In genomic region chr1:186082235-186082937, GRCh38 we compare ENCODE assay signal across 1 cellular context.
TF ChIP-seq lines count a peak whose summit lies in the region.

No MANE protein-coding gene starts in this region.

TF ChIP-seq in K562, 482 proteins besides CTCF, POLR2A, EP300 and RAD21 (continued from another document and continues in another):
- TF ChIP-seq, protein P1, sequence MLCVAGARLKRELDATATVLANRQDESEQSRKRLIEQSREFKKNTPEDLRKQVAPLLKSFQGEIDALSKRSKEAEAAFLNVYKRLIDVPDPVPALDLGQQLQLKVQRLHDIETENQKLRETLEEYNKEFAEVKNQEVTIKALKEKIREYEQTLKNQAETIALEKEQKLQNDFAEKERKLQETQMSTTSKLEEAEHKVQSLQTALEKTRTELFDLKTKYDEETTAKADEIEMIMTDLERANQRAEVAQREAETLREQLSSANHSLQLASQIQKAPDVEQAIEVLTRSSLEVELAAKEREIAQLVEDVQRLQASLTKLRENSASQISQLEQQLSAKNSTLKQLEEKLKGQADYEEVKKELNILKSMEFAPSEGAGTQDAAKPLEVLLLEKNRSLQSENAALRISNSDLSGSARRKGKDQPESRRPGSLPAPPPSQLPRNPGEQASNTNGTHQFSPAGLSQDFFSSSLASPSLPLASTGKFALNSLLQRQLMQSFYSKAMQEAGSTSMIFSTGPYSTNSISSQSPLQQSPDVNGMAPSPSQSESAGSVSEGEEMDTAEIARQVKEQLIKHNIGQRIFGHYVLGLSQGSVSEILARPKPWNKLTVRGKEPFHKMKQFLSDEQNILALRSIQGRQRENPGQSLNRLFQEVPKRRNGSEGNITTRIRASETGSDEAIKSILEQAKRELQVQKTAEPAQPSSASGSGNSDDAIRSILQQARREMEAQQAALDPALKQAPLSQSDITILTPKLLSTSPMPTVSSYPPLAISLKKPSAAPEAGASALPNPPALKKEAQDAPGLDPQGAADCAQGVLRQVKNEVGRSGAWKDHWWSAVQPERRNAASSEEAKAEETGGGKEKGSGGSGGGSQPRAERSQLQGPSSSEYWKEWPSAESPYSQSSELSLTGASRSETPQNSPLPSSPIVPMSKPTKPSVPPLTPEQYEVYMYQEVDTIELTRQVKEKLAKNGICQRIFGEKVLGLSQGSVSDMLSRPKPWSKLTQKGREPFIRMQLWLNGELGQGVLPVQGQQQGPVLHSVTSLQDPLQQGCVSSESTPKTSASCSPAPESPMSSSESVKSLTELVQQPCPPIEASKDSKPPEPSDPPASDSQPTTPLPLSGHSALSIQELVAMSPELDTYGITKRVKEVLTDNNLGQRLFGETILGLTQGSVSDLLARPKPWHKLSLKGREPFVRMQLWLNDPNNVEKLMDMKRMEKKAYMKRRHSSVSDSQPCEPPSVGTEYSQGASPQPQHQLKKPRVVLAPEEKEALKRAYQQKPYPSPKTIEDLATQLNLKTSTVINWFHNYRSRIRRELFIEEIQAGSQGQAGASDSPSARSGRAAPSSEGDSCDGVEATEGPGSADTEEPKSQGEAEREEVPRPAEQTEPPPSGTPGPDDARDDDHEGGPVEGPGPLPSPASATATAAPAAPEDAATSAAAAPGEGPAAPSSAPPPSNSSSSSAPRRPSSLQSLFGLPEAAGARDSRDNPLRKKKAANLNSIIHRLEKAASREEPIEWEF (CRISPR knock-in tag; IDR thresholded peaks at IDR 0.05), result no peak
- TF ChIP-seq, protein P2, sequence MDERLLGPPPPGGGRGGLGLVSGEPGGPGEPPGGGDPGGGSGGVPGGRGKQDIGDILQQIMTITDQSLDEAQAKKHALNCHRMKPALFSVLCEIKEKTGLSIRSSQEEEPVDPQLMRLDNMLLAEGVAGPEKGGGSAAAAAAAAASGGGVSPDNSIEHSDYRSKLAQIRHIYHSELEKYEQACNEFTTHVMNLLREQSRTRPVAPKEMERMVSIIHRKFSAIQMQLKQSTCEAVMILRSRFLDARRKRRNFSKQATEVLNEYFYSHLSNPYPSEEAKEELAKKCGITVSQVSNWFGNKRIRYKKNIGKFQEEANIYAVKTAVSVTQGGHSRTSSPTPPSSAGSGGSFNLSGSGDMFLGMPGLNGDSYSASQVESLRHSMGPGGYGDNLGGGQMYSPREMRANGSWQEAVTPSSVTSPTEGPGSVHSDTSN (CRISPR knock-in tag; IDR thresholded peaks at IDR 0.05; ENCODE audit: low read depth), result no peak
- TF ChIP-seq, protein P2 (tag; conservative IDR thresholded peaks at IDR 0.05; ENCODE audit: low read depth), result peak; percentile 79
- TF ChIP-seq ILK (tag; IDR thresholded peaks at IDR 0.05; ENCODE audit: borderline replicate concordance, low read depth) (no peak), TCF3 (CRISPR knock-in tag; IDR thresholded peaks at IDR 0.05) (peak; percentile 92), GABPA (tag; conservative IDR thresholded peaks at IDR 0.05; ENCODE audit: low read depth) (peak; percentile 92), CLOCK (CRISPR knock-in tag; IDR thresholded peaks at IDR 0.05; ENCODE audit: borderline replicate concordance) (no peak), ZNF445 (CRISPR knock-in tag; IDR thresholded peaks at IDR 0.05; ENCODE audit: low read depth) (0 out of 2 replicates have a peak, but pooled peaks have one; percentile 61), REST (CRISPR knock-in tag; IDR thresholded peaks at IDR 0.05; ENCODE audit: low read depth) (no peak), MCM2 (IDR thresholded peaks at IDR 0.05; ENCODE audit: low read depth) (no peak), ZNF507 (tag; conservative IDR thresholded peaks at IDR 0.05) (no peak), PHB (CRISPR knock-in tag; IDR thresholded peaks at IDR 0.05) (no peak), RCOR1 (IDR thresholded peaks at IDR 0.05; ENCODE audit: borderline replicate concordance in 1 of 2, low read depth in 2 of 2, low read length in 2 of 2) (peak in 1 of 2 experiments; percentile 91; a peak in 2 of 4 replicates), ZNF184 (CRISPR knock-in tag; IDR thresholded peaks at IDR 0.05) (no peak), CBFA2T2 (conservative IDR thresholded peaks at IDR 0.05) (peak; percentile 81), CREM (IDR thresholded peaks at IDR 0.05; ENCODE audit: low read depth) (peak; percentile 94), ZBTB12 (CRISPR knock-in tag; IDR thresholded peaks at IDR 0.05) (peak; percentile 61; the same call in 1 of the 2 replicates), KLF13 (tag; IDR thresholded peaks at IDR 0.05; ENCODE audit: borderline replicate concordance, low read depth) (no peak), ZNF232 (CRISPR knock-in tag; IDR thresholded peaks at IDR 0.05) (no peak), HNRNPL (IDR thresholded peaks at IDR 0.05; ENCODE audit: low read depth, low read length) (no peak), ZNF384 (IDR thresholded peaks at IDR 0.05; ENCODE audit: low read depth, low read length) (no peak), FOXA1 (IDR thresholded peaks at IDR 0.05; ENCODE audit: borderline replicate concordance) (no peak)
- TF ChIP-seq, protein P3, sequence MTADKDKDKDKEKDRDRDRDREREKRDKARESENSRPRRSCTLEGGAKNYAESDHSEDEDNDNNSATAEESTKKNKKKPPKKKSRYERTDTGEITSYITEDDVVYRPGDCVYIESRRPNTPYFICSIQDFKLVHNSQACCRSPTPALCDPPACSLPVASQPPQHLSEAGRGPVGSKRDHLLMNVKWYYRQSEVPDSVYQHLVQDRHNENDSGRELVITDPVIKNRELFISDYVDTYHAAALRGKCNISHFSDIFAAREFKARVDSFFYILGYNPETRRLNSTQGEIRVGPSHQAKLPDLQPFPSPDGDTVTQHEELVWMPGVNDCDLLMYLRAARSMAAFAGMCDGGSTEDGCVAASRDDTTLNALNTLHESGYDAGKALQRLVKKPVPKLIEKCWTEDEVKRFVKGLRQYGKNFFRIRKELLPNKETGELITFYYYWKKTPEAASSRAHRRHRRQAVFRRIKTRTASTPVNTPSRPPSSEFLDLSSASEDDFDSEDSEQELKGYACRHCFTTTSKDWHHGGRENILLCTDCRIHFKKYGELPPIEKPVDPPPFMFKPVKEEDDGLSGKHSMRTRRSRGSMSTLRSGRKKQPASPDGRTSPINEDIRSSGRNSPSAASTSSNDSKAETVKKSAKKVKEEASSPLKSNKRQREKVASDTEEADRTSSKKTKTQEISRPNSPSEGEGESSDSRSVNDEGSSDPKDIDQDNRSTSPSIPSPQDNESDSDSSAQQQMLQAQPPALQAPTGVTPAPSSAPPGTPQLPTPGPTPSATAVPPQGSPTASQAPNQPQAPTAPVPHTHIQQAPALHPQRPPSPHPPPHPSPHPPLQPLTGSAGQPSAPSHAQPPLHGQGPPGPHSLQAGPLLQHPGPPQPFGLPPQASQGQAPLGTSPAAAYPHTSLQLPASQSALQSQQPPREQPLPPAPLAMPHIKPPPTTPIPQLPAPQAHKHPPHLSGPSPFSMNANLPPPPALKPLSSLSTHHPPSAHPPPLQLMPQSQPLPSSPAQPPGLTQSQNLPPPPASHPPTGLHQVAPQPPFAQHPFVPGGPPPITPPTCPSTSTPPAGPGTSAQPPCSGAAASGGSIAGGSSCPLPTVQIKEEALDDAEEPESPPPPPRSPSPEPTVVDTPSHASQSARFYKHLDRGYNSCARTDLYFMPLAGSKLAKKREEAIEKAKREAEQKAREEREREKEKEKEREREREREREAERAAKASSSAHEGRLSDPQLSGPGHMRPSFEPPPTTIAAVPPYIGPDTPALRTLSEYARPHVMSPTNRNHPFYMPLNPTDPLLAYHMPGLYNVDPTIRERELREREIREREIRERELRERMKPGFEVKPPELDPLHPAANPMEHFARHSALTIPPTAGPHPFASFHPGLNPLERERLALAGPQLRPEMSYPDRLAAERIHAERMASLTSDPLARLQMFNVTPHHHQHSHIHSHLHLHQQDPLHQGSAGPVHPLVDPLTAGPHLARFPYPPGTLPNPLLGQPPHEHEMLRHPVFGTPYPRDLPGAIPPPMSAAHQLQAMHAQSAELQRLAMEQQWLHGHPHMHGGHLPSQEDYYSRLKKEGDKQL (CRISPR knock-in tag; IDR thresholded peaks at IDR 0.05; ENCODE audit: borderline replicate concordance), result no peak
- TF ChIP-seq, protein P4, sequence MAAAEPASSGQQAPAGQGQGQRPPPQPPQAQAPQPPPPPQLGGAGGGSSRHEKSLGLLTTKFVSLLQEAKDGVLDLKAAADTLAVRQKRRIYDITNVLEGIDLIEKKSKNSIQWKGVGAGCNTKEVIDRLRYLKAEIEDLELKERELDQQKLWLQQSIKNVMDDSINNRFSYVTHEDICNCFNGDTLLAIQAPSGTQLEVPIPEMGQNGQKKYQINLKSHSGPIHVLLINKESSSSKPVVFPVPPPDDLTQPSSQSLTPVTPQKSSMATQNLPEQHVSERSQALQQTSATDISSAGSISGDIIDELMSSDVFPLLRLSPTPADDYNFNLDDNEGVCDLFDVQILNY (CRISPR knock-in tag; IDR thresholded peaks at IDR 0.05), result no peak
- TF ChIP-seq, protein P5, sequence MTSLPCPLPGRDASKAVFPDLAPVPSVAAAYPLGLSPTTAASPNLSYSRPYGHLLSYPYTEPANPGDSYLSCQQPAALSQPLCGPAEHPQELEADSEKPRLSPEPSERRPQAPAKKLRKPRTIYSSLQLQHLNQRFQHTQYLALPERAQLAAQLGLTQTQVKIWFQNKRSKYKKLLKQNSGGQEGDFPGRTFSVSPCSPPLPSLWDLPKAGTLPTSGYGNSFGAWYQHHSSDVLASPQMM (CRISPR knock-in tag; IDR thresholded peaks at IDR 0.05), result no peak
